Comparison of ENCODE assay signal across 8 cellular contexts in genomic region chr15:60591491-60592385, GRCh38.
DNase-seq lines count a peak whose midpoint lies in the region; ATAC-seq, FAIRE-seq and TF ChIP-seq lines count a peak whose summit lies in the region.

No MANE protein-coding gene starts in this region.

- peaks cover 29% of the 10 kb centered on the region for H3K27me3 Mint-ChIP-seq in HFFc6 (ENCODE audit: insufficient read depth)
- no peaks in the 10 kb centered on the region for H3K27me3 Mint-ChIP-seq in activated naive CD4-positive, alpha-beta T cell treated with anti-CD3 and anti-CD28 coated beads, Interleukin-2, amount 50 U/mL, for 24 hours

- no peaks in the 10 kb centered on the region for H3K36me3 Mint-ChIP-seq in HFFc6 (ENCODE audit: low read depth)
- H3K36me3 Mint-ChIP-seq in activated naive CD4-positive, alpha-beta T cell treated with anti-CD3 and anti-CD28 coated beads, Interleukin-2, amount 50 U/mL, for 24 hours: no peaks in the 10 kb centered on the region

- TF ChIP-seq CTCF in HFFc6 (IDR thresholded peaks at IDR 0.05) (peak; percentile 32; the same call in 1 of the 2 replicates), heart left ventricle (IDR thresholded peaks at IDR 0.05) (peak in 3 of 12 donors; percentile 10 to 31 (median 14)), pancreas (IDR thresholded peaks at IDR 0.05) (no peak)

- 0 to 2% (median 1%) methylated on average over 7 to 112 of the region's 112 CpGs for WGBS in heart left ventricle, 4 donors
- 0 to 1% methylated on average over 82 to 111 of the region's 112 CpGs for WGBS in pancreas, 2 donors

- peak overlapping the region; percentile 85 for H3K4me3 Mint-ChIP-seq in HFFc6
- peak overlapping the region; percentile 89 for H3K4me3 Mint-ChIP-seq in activated naive CD4-positive, alpha-beta T cell treated with anti-CD3 and anti-CD28 coated beads, Interleukin-2, amount 50 U/mL, for 24 hours

- TF ChIP-seq POLR2A in heart left ventricle (IDR thresholded peaks at IDR 0.05): no peak

- intact Hi-C loops in heart left ventricle (cut with DNase I) (loop anchor here in 4 of 10 donors (2.0 to 5.0 kb wide), 6 partner anchors 156 to 636 kb away; partner anchors contain the start of gene RORA (in 1 of the 4)), pancreas (cut with DNase I) (loop anchor here in 1 of 3 donors (5.0 kb wide), 1 partner anchor 326 kb away; no protein-coding TSS in a partner anchor)

- no peaks in the 10 kb centered on the region for H3K36me3 ChIP-seq in heart left ventricle
- no peaks in the 10 kb centered on the region for H3K36me3 ChIP-seq in pancreas

- peaks cover 24% of the 10 kb centered on the region for H3K4me1 Mint-ChIP-seq in HFFc6 (ENCODE audit: low read depth)
- H3K4me1 Mint-ChIP-seq in activated naive CD4-positive, alpha-beta T cell treated with anti-CD3 and anti-CD28 coated beads, Interleukin-2, amount 50 U/mL, for 24 hours: peaks cover 45% of the 10 kb centered on the region

- peak; percentile 66 for DNase-seq in NCI-H1105 treated with DMSO at 0.1 percent for 48 hours (lab: John Stamatoyannopoulos, UW)
- DNase-seq in NCI-H1105 (lab: John Stamatoyannopoulos, UW): no peak
- DNase-seq in HFFc6: no peak
- peak; percentile 29 for DNase-seq in NCI-H526 treated with DMSO at 0.1 percent for 48 hours (lab: John Stamatoyannopoulos, UW)
- DNase-seq in heart left ventricle: peak; percentile 49 to 78 (median 57)
- peak; percentile 57 to 86 (median 71) for DNase-seq in pancreas
- DNase-seq in NCI-H128 (lab: John Stamatoyannopoulos, UW; ENCODE audit: unreplicated experiment): no peak

- H3K4me3 ChIP-seq in heart left ventricle (peak overlapping the region; percentile 68 to 95 (median 86)), pancreas (peak overlapping the region; percentile 80 to 98 (median 90))

- H3K27ac ChIP-seq in heart left ventricle: peak overlapping the region; percentile 85 to 95 (median 92)
- peak overlapping the region; percentile 91 to 99 (median 97) for H3K27ac ChIP-seq in pancreas

- peaks cover 0 to 38% (median 11%) of the 10 kb centered on the region in 12 donors for H3K4me1 ChIP-seq in heart left ventricle
- H3K4me1 ChIP-seq in pancreas: peaks cover 4 to 9% (median 7%) of the 10 kb centered on the region in 3 donors

- peaks cover 0 to 9% (median 0%) of the 10 kb centered on the region in 9 donors for H3K27me3 ChIP-seq in heart left ventricle
- no peaks in the 10 kb centered on the region for H3K27me3 ChIP-seq in pancreas

- H3K9me3 Mint-ChIP-seq in HFFc6: no peaks in the 10 kb centered on the region
- no peaks in the 10 kb centered on the region for H3K9me3 Mint-ChIP-seq in activated naive CD4-positive, alpha-beta T cell treated with anti-CD3 and anti-CD28 coated beads, Interleukin-2, amount 50 U/mL, for 24 hours

- H3K9me3 ChIP-seq in heart left ventricle (no peaks in the 10 kb centered on the region), pancreas (no peaks in the 10 kb centered on the region)

- H3K27ac Mint-ChIP-seq in HFFc6: no peak overlapping the region
- H3K27ac Mint-ChIP-seq in activated naive CD4-positive, alpha-beta T cell treated with anti-CD3 and anti-CD28 coated beads, Interleukin-2, amount 50 U/mL, for 24 hours: peak overlapping the region; percentile 83

- ATAC-seq in heart left ventricle (peak; percentile 34 to 82 (median 70)), pancreas (peak; percentile 49 to 65 (median 56))

- FAIRE-seq in pancreas (lab: Jason Lieb, UNC): no peak

Comparison
In these comparisons a context has a peak if more than half of its experiments do, and no peak if none do; other contexts are left out.
1. DNase-seq: peak in NCI-H1105 treated with DMSO at 0.1 percent for 48 hours (single experiment), NCI-H526 treated with DMSO at 0.1 percent for 48 hours (single experiment), heart left ventricle (5 of 5) and pancreas (6 of 6); none in NCI-H1105 (single experiment), HFFc6 (single experiment) and NCI-H128 (single experiment).